16 cellular contexts compared by ENCODE assay signal in genomic region chr12:69840727-69841126, GRCh38. TPM values are rescaled to one million over a fixed set of nuclear protein-coding genes. Genes with fewer than 3 reads are reported as not detected.
"Had no signal": no experiment of that assay in that cellular context is flagged by ENCODE, and none has a peak within 500 bp of the region (broad histone marks: within the 10 kb centered on the region; RNA-seq: fewer than 3 reads in every experiment).

No MANE protein-coding gene starts in this region.

- H3K4me1 Mint-ChIP-seq: activated naive CD8-positive, alpha-beta T cell treated with anti-CD3 and anti-CD28 coated beads for 36 hours had no signal

- H3K27ac ChIP-seq: lower lobe of right lung, sigmoid colon had no signal

- H3K36me3 Mint-ChIP-seq: activated naive CD8-positive, alpha-beta T cell treated with anti-CD3 and anti-CD28 coated beads for 36 hours had no signal

- ATAC-seq: activated CD4-positive, CD25-positive, alpha-beta regulatory T cell treated with anti-CD3 and anti-CD28 coated beads, Interleukin-2, amount 50 U/mL, for 24 hours; lower lobe of right lung had no signal

- H3K4me3 ChIP-seq: lower lobe of right lung, sigmoid colon had no signal

- H3K27ac Mint-ChIP-seq: activated naive CD8-positive, alpha-beta T cell treated with anti-CD3 and anti-CD28 coated beads for 36 hours; activated T-helper 1 cell treated with anti-CD3 and anti-CD28 coated beads, Interleukin-12 subunit alpha, Interleukin-12 subunit beta, Interleukin-2, Interleukin-4 antibody, amounts not matched to agents 30 ng/mL and 10 ng/mL and 1 ng/mL, durations not matched to agents 14 hours and 24 hours and 36 hours had no signal

- H3K27me3 ChIP-seq: sigmoid colon had no signal

- DNase-seq: activated CD4-positive, alpha-beta T cell treated with anti-CD3 and anti-CD28 coated beads, Interleukin-2, amount 50 U/mL, for 1 hour; activated CD8-positive, alpha-beta memory T cell treated with anti-CD3 and anti-CD28 coated beads for 24 hours; activated naive CD8-positive, alpha-beta T cell treated with anti-CD3 and anti-CD28 coated beads for 36 hours; erythroblast; hypothalamus; kidney; lower lobe of right lung; sigmoid colon; stimulated activated CD4-positive, alpha-beta T cell treated with anti-CD3 and anti-CD28 coated beads, Interleukin-1b, Interleukin-23, amount 100 ng/mL, for 48 hours; T-helper 9 cell had no signal

- FAIRE-seq: kidney had no signal

- H3K9me3 ChIP-seq: lower lobe of right lung, sigmoid colon had no signal

- H3K4me3 Mint-ChIP-seq: activated naive CD8-positive, alpha-beta T cell treated with anti-CD3 and anti-CD28 coated beads for 36 hours; activated T-helper 1 cell treated with anti-CD3 and anti-CD28 coated beads, Interleukin-12 subunit alpha, Interleukin-12 subunit beta, Interleukin-2, Interleukin-4 antibody, amounts not matched to agents 30 ng/mL and 10 ng/mL and 1 ng/mL, durations not matched to agents 14 hours and 24 hours and 36 hours had no signal

- H3K9me3 Mint-ChIP-seq: activated naive CD8-positive, alpha-beta T cell treated with anti-CD3 and anti-CD28 coated beads for 36 hours; activated T-helper 1 cell treated with anti-CD3 and anti-CD28 coated beads, Interleukin-12 subunit alpha, Interleukin-12 subunit beta, Interleukin-2, Interleukin-4 antibody, amounts not matched to agents 30 ng/mL and 10 ng/mL and 1 ng/mL, durations not matched to agents 14 hours and 24 hours and 36 hours had no signal

- H3K36me3 ChIP-seq: lower lobe of right lung, sigmoid colon had no signal

- H3K4me1 ChIP-seq: lower lobe of right lung, sigmoid colon had no signal

RNA-seq across cellular contexts. Expression of gene MYRFL, which starts 15.7 kb away (rescaled TPM):
- total RNA-seq: activated naive CD8-positive, alpha-beta T cell treated with anti-CD3 and anti-CD28 coated beads for 36 hours; activated T-helper 1 cell treated with anti-CD3 and anti-CD28 coated beads, Interleukin-12 subunit alpha, Interleukin-12 subunit beta, Interleukin-2, Interleukin-4 antibody, amounts not matched to agents 30 ng/mL and 10 ng/mL and 1 ng/mL, durations not matched to agents 14 hours and 24 hours and 36 hours; dermis microvascular lymphatic vessel endothelial cell; glomerular endothelial cell; lower lobe of right lung; osteoblast; sigmoid colon; ureter had no signal
